ENCODE assay signal across 30 cellular contexts in genomic region chr1:157097692-157098091, GRCh38. TPM values are rescaled to one million over a fixed set of nuclear protein-coding genes. Genes with fewer than 3 reads are reported as not detected.
"Had no signal": no experiment of that assay in that cellular context is flagged by ENCODE, and none has a peak within 500 bp of the region (broad histone marks: within the 10 kb centered on the region; RNA-seq: fewer than 3 reads in every experiment).

No MANE protein-coding gene starts in this region.

- H3K27ac ChIP-seq: dorsolateral prefrontal cortex, epithelial cell of prostate, gastrocnemius medialis, heart left ventricle, hepatocyte, left lung, right lobe of liver, stomach, testis, tibial artery had no signal

- H3K4me1 ChIP-seq: gastrocnemius medialis, left lung, right lobe of liver, testis had no signal

- ATAC-seq: esophagus mucosa; gastrocnemius medialis; heart left ventricle; left lung; naive thymus-derived CD4-positive, alpha-beta T cell; right lobe of liver; stimulated activated naive B cell treated with anti-CD40 and anti-IgM and Interleukin-4, amounts not matched to agents 10 μg/mL and 1 μg/mL and 100 μg/mL, for 72 hours had no signal

- H3K27ac Mint-ChIP-seq: nephron; stimulated activated naive B cell treated with anti-CD40 and anti-IgM and Interleukin-4, amounts not matched to agents 10 μg/mL and 1 μg/mL and 100 μg/mL, for 72 hours; type B pancreatic cell had no signal

- H3K4me3 Mint-ChIP-seq: naive thymus-derived CD4-positive, alpha-beta T cell; nephron; type B pancreatic cell had no signal

- H3K36me3 ChIP-seq: gastrocnemius medialis, heart left ventricle, left lung, right lobe of liver, stomach, tibial artery had no signal

- H3K9me3 Mint-ChIP-seq: nephron; stimulated activated naive B cell treated with anti-CD40 and anti-IgM and Interleukin-4, amounts not matched to agents 10 μg/mL and 1 μg/mL and 100 μg/mL, for 72 hours; type B pancreatic cell had no signal

- H3K9me3 ChIP-seq: gastrocnemius medialis, heart left ventricle, left lung, right lobe of liver, stomach, testis, tibial artery had no signal

- H3K36me3 Mint-ChIP-seq: naive thymus-derived CD4-positive, alpha-beta T cell; stimulated activated naive B cell treated with anti-CD40 and anti-IgM and Interleukin-4, amounts not matched to agents 10 μg/mL and 1 μg/mL and 100 μg/mL, for 72 hours; type B pancreatic cell had no signal

- H3K27me3 ChIP-seq: dorsolateral prefrontal cortex, gastrocnemius medialis, heart left ventricle, hepatocyte, left lung, right lobe of liver, testis had no signal

- H3K4me3 ChIP-seq: dorsolateral prefrontal cortex, gastrocnemius medialis, heart left ventricle, hepatocyte, left lung, right lobe of liver, stomach, testis, tibial artery had no signal

- DNase-seq: caudate nucleus; cerebellar nuclear complex; effector CD4-positive, alpha-beta T cell; foreskin fibroblast; gastrocnemius medialis; heart left ventricle; kidney; mammary epithelial cell; mesendoderm; midbrain; naive thymus-derived CD4-positive, alpha-beta T cell; nucleus accumbens; right lobe of liver; stimulated activated CD4-positive, alpha-beta T cell treated with anti-CD3 and anti-CD28 coated beads, Interleukin-4, amount 100 ng/mL, for 4 hours; stimulated activated naive B cell treated with anti-CD40 and anti-IgM and Interleukin-4, amounts not matched to agents 10 μg/mL and 1 μg/mL and 100 μg/mL, for 72 hours; stomach; testis had no signal

RNA-seq across cellular contexts. Expression of gene ETV3L, which starts 1.9 kb away (rescaled TPM):
- total RNA-seq: esophagus mucosa; gastrocnemius medialis; heart left ventricle; hepatocyte; kidney; left lung; lower leg skin; mammary epithelial cell; mucosa of gallbladder; naive thymus-derived CD4-positive, alpha-beta T cell; osteocyte; right lobe of liver; skeletal muscle tissue; stomach; subcutaneous adipose tissue had no signal
- polyA plus RNA-seq: heart left ventricle; hepatocyte; mammary epithelial cell; naive thymus-derived CD4-positive, alpha-beta T cell; stomach had no signal
